In genomic region chr10:110568055-110568735, GRCh38 we compare ENCODE assay signal across 8 cellular contexts. TPM values are rescaled to one million over a fixed set of nuclear protein-coding genes. Genes with fewer than 3 reads are reported as not detected.
A peak's percentile ranks its signal among the peaks of the same experiment; 100 is the strongest.
DNase-seq lines count a peak whose midpoint lies in the region; ATAC-seq and TF ChIP-seq lines count a peak whose summit lies in the region.

No MANE protein-coding gene starts in this region.

- H3K4me3 Mint-ChIP-seq in glutamatergic neuron (ENCODE audit: unreplicated experiment), result peak overlapping the region; percentile 96
- H3K4me3 Mint-ChIP-seq in osteocyte (ENCODE audit: unreplicated experiment), result peak overlapping the region; percentile 90

- peak; percentile 61 for DNase-seq in NCI-H82 (lab: John Stamatoyannopoulos, UW)
- DNase-seq in NCI-H82 treated with DMSO at 0.1 percent for 48 hours (lab: John Stamatoyannopoulos, UW; ENCODE audit: unreplicated experiment), result no peak
- DNase-seq in OCI-M1 (lab: John Stamatoyannopoulos, UW), result peak; percentile 66
- DNase-seq in activated gamma-delta T cell treated with Interleukin-2 at 50 U/mL for 16 hours, result peak; percentile 51
- DNase-seq in glutamatergic neuron, result peak; percentile 62
- DNase-seq in osteocyte (ENCODE audit: extremely low spot score, unreplicated experiment), result no peak
- DNase-seq in transverse colon, result peak; percentile 39

- TF ChIP-seq POLR2A in transverse colon (IDR thresholded peaks at IDR 0.05), result no peak

- peaks cover 9% of the 10 kb centered on the region for H3K27me3 ChIP-seq in transverse colon

- H3K4me1 ChIP-seq in transverse colon, result peaks cover 8 to 47% (median 15%) of the 10 kb centered on the region in 4 donors

- H3K27me3 Mint-ChIP-seq in glutamatergic neuron (ENCODE audit: unreplicated experiment) (no peaks in the 10 kb centered on the region), osteocyte (ENCODE audit: unreplicated experiment) (peaks cover 4% of the 10 kb centered on the region)

- no peaks in the 10 kb centered on the region for H3K36me3 Mint-ChIP-seq in glutamatergic neuron (ENCODE audit: unreplicated experiment)
- peaks cover 6% of the 10 kb centered on the region for H3K36me3 Mint-ChIP-seq in osteocyte (ENCODE audit: unreplicated experiment)

- in situ Hi-C loops in transverse colon (cut with MboI; ENCODE audit: low pct_ligation_motif_present in 1 of 4, low pct_unique_long_range_greater_than_20kb in 1 of 4, low sequenced_read_pairs in 3 of 4), result loop anchor here in 1 of 4 donors (25.0 kb wide), 2 partner anchors 431 to 681 kb away; no protein-coding TSS in a partner anchor

- 0% methylated on average over 19 of the region's 40 CpGs; no CpG with 5 or more reads in 1 of the 2 donors for WGBS in transverse colon (ENCODE audit: low coverage in 1 of 2), 2 donors

- H3K9me3 ChIP-seq in transverse colon, result no peaks in the 10 kb centered on the region

- no peak for TF ChIP-seq CTCF in glutamatergic neuron (IDR thresholded peaks at IDR 0.05; ENCODE audit: partially characterized antibody, unreplicated experiment)
- TF ChIP-seq CTCF in osteocyte (IDR thresholded peaks at IDR 0.05), result no peak
- TF ChIP-seq CTCF in transverse colon (IDR thresholded peaks at IDR 0.05), result peak in 1 of 5 experiments; percentile 14

- H3K27ac Mint-ChIP-seq in glutamatergic neuron (ENCODE audit: unreplicated experiment) (peak overlapping the region; percentile 92), osteocyte (ENCODE audit: unreplicated experiment) (peak overlapping the region; percentile 99)

- no peak for TF ChIP-seq EP300 in transverse colon (IDR thresholded peaks at IDR 0.05; ENCODE audit: low read depth)

- peak overlapping the region; percentile 79 to 94 (median 83) for H3K4me3 ChIP-seq in transverse colon

- H3K9me3 Mint-ChIP-seq in glutamatergic neuron (ENCODE audit: unreplicated experiment), result peaks cover 16% of the 10 kb centered on the region
- no peaks in the 10 kb centered on the region for H3K9me3 Mint-ChIP-seq in osteocyte (ENCODE audit: unreplicated experiment)

- ATAC-seq in HG02885 (IDR thresholded peaks at IDR 0.05; ENCODE audit: poor library complexity, unreplicated experiment), result peak; percentile 33

- intact Hi-C loops in transverse colon (cut with DNase I; ENCODE audit: low total_unique reads), result no loop called here

- H3K4me1 Mint-ChIP-seq in glutamatergic neuron (ENCODE audit: low read depth, unreplicated experiment) (peaks cover 20% of the 10 kb centered on the region), osteocyte (ENCODE audit: unreplicated experiment) (peaks cover 30% of the 10 kb centered on the region)

- no peaks in the 10 kb centered on the region for H3K36me3 ChIP-seq in transverse colon

- peak overlapping the region; percentile 90 to 95 (median 92) for H3K27ac ChIP-seq in transverse colon

RNA-seq across cellular contexts. Expression of gene SMC3, which starts 0.7 kb away (rescaled TPM):
- total RNA-seq in glutamatergic neuron (ENCODE audit: unreplicated experiment), result 53.6 TPM
- 39.8 and 42.8 TPM in 2 replicates for total RNA-seq in osteocyte
- total RNA-seq in transverse colon, result 10 to 100 TPM; 16.8 to 31.9 (median 21.1) TPM

Comparison
In these comparisons a context has a peak if more than half of its experiments do, and no peak if none do; other contexts are left out.
1. DNase-seq: peak in NCI-H82 (single experiment), OCI-M1 (single experiment), activated gamma-delta T cell treated with Interleukin-2 at 50 U/mL for 16 hours (single experiment), glutamatergic neuron (single experiment) and transverse colon (single experiment); none in NCI-H82 treated with DMSO at 0.1 percent for 48 hours (single experiment) and osteocyte (single experiment).